In genomic region chr3:155037508-155038202, GRCh38 we compare ENCODE assay signal across 23 cellular contexts. TPM values are rescaled to one million over a fixed set of nuclear protein-coding genes. Genes with fewer than 3 reads are reported as not detected.
"Had no signal": no experiment of that assay in that cellular context is flagged by ENCODE, and none has a peak within 500 bp of the region (broad histone marks: within the 10 kb centered on the region; RNA-seq: fewer than 3 reads in every experiment).

No MANE protein-coding gene starts in this region.

- H3K27me3 Mint-ChIP-seq: naive thymus-derived CD4-positive, alpha-beta T cell; stimulated activated memory B cell treated with anti-CD40 and anti-IgM and Interleukin-4, amounts not matched to agents 10 μg/mL and 1 μg/mL and 100 μg/mL, for 72 hours; stimulated activated naive CD8-positive, alpha-beta T cell treated with anti-CD3 and anti-CD28 coated beads, Interleukin-15, Interleukin-2, amounts not matched to agents 100 ng/mL and 50 ng/mL, for 24 hours had no signal

- H3K27ac ChIP-seq: dorsolateral prefrontal cortex, gastrocnemius medialis, left lung, neural progenitor cell, psoas muscle, sigmoid colon, suprapubic skin, vagina had no signal

- H3K9me3 Mint-ChIP-seq: nephron, neural progenitor cell had no signal

- H3K9ac ChIP-seq: neural progenitor cell had no signal

- H3K36me3 ChIP-seq: gastrocnemius medialis, left lung, neural progenitor cell, sigmoid colon, suprapubic skin, vagina had no signal

- H3K4me3 Mint-ChIP-seq: naive thymus-derived CD4-positive, alpha-beta T cell; nephron; neural progenitor cell; stimulated activated memory B cell treated with anti-CD40 and anti-IgM and Interleukin-4, amounts not matched to agents 10 μg/mL and 1 μg/mL and 100 μg/mL, for 72 hours; stimulated activated naive CD8-positive, alpha-beta T cell treated with anti-CD3 and anti-CD28 coated beads, Interleukin-15, Interleukin-2, amounts not matched to agents 100 ng/mL and 50 ng/mL, for 24 hours had no signal

- H3K4me3 ChIP-seq: dorsolateral prefrontal cortex, gastrocnemius medialis, left lung, neural progenitor cell, psoas muscle, sigmoid colon, suprapubic skin, vagina had no signal

- H3K4me1 Mint-ChIP-seq: naive thymus-derived CD4-positive, alpha-beta T cell; nephron; stimulated activated memory B cell treated with anti-CD40 and anti-IgM and Interleukin-4, amounts not matched to agents 10 μg/mL and 1 μg/mL and 100 μg/mL, for 72 hours had no signal

- H2AFZ ChIP-seq: neural progenitor cell had no signal

- H3K27ac Mint-ChIP-seq: naive thymus-derived CD4-positive, alpha-beta T cell; nephron; neural progenitor cell; stimulated activated memory B cell treated with anti-CD40 and anti-IgM and Interleukin-4, amounts not matched to agents 10 μg/mL and 1 μg/mL and 100 μg/mL, for 72 hours; stimulated activated naive CD8-positive, alpha-beta T cell treated with anti-CD3 and anti-CD28 coated beads, Interleukin-15, Interleukin-2, amounts not matched to agents 100 ng/mL and 50 ng/mL, for 24 hours had no signal

- H3K9me3 ChIP-seq: gastrocnemius medialis, left lung, psoas muscle, sigmoid colon, suprapubic skin, vagina had no signal

- H3K27me3 ChIP-seq: dorsolateral prefrontal cortex, gastrocnemius medialis, left lung, neural progenitor cell, sigmoid colon, suprapubic skin, vagina had no signal

- ATAC-seq: gastrocnemius medialis; left lung; naive thymus-derived CD4-positive, alpha-beta T cell; psoas muscle; right cardiac atrium; stimulated activated memory B cell treated with anti-CD40 and anti-IgM and Interleukin-4, amounts not matched to agents 10 μg/mL and 1 μg/mL and 100 μg/mL, for 72 hours had no signal

- H3K36me3 Mint-ChIP-seq: naive thymus-derived CD4-positive, alpha-beta T cell; neural progenitor cell; stimulated activated memory B cell treated with anti-CD40 and anti-IgM and Interleukin-4, amounts not matched to agents 10 μg/mL and 1 μg/mL and 100 μg/mL, for 72 hours had no signal

- H3K4me1 ChIP-seq: gastrocnemius medialis, left lung, psoas muscle, suprapubic skin, vagina had no signal

- DNase-seq: dorsolateral prefrontal cortex; effector CD4-positive, alpha-beta T cell; foreskin fibroblast; gastrocnemius medialis; head of caudate nucleus; kidney; left lung; mesendoderm; midbrain; naive thymus-derived CD4-positive, alpha-beta T cell; nucleus accumbens; psoas muscle; right cardiac atrium; sigmoid colon; stimulated activated CD4-positive, alpha-beta T cell treated with anti-CD3 and anti-CD28 coated beads, Interleukin-2, amount 100 ng/mL, for 24 hours; stimulated activated CD4-positive, alpha-beta T cell treated with anti-CD3 and anti-CD28 coated beads, Interleukin-4, amount 100 ng/mL, for 24 hours; trophoblast cell had no signal

- H3K4me2 ChIP-seq: neural progenitor cell had no signal

RNA-seq across cellular contexts. Expression of gene MME, which starts 42.5 kb away (rescaled TPM):
- polyA plus RNA-seq: naive thymus-derived CD4-positive, alpha-beta T cell had no signal
